In genomic region chrX:15686818-15687685, GRCh38 we compare ENCODE assay signal across 7 cellular contexts. TPM values are rescaled to one million over a fixed set of nuclear protein-coding genes. Genes with fewer than 3 reads are reported as not detected.
DNase-seq lines count a peak whose midpoint lies in the region; ATAC-seq, FAIRE-seq and TF ChIP-seq lines count a peak whose summit lies in the region.

No MANE protein-coding gene starts in this region.

- in situ Hi-C loops in T47D (cut with HindIII; ENCODE audit: low pct_unique_long_range_greater_than_20kb, low sequenced_read_pairs) = no loop called here

- TF ChIP-seq CTCF in VCaP (conservative IDR thresholded peaks at IDR 0.05) = peak; percentile 83
- peak; percentile 69 for TF ChIP-seq CTCF in kidney (IDR thresholded peaks at IDR 0.05; ENCODE audit: borderline replicate concordance, extremely low read depth, insufficient read depth)

- DNase-seq in GM12891 (ENCODE audit: insufficient read length, low spot score) (no peak), NCI-H1694 (lab: John Stamatoyannopoulos, UW) (peak; percentile 41), T47D (ENCODE audit: low read depth in 1 of 2, low spot score in 1 of 2) (peak; percentile 42 to 71), kidney (no peak)
- peak; percentile 4 to 48 (median 9) for DNase-seq in stimulated activated CD4-positive, alpha-beta T cell treated with anti-CD3 and anti-CD28 coated beads, TNF-alpha, amount 100 ng/mL, for 48 hours (ENCODE audit: low read depth in 3 of 3)

- peak; percentile 53 for ATAC-seq in HG02623 (IDR thresholded peaks at IDR 0.05; ENCODE audit: unreplicated experiment)

- H3K9ac ChIP-seq in kidney (ENCODE audit: low read length in 2 of 2) = no peak overlapping the region

- intact Hi-C loops in kidney (cut with DNase I) = no loop called here

- no peaks in the 10 kb centered on the region for H3K36me3 ChIP-seq in kidney (ENCODE audit: control insufficient read depth in 1 of 2, insufficient read depth in 2 of 2, low read length in 2 of 2)

- no peaks in the 10 kb centered on the region for H3K4me1 ChIP-seq in kidney (ENCODE audit: control insufficient read depth in 1 of 2, insufficient read depth in 1 of 2, low read depth in 1 of 2, low read length in 2 of 2)

- FAIRE-seq in GM12891 (lab: Jason Lieb, UNC) (peak; percentile 81), kidney (lab: Jason Lieb, UNC) (peak; percentile 80)

- no peak overlapping the region for H3K4me3 ChIP-seq in kidney (ENCODE audit: low read length in 2 of 2)

- no peaks in the 10 kb centered on the region for H3K9me3 ChIP-seq in kidney (ENCODE audit: control insufficient read depth in 1 of 2, low read length in 2 of 2)

- TF ChIP-seq POLR2A in GM12891 (IDR thresholded peaks at IDR 0.05; ENCODE audit: low read depth, low read length) = no peak

- H3K27ac ChIP-seq in VCaP (no peak overlapping the region), kidney (ENCODE audit: low read depth in 2 of 2, low read length in 2 of 2) (no peak overlapping the region)

TF ChIP-seq in GM12891, 5 proteins besides CTCF, POLR2A, EP300 and RAD21:
- TF ChIP-seq PAX5 (IDR thresholded peaks at IDR 0.05; ENCODE audit: insufficient read depth, low read length, severe bottlenecking) (no peak), POU2F2 (IDR thresholded peaks at IDR 0.05; ENCODE audit: low read depth, low read length) (no peak), SPI1 (IDR thresholded peaks at IDR 0.05; ENCODE audit: low read depth, low read length) (no peak), POLR2AphosphoS5 (IDR thresholded peaks at IDR 0.05; ENCODE audit: low read depth, low read length) (no peak), TAF1 (IDR thresholded peaks at IDR 0.05; ENCODE audit: low read depth, low read length) (no peak)

RNA-seq across cellular contexts. Expression of gene CLTRN, which starts 22.4 kb away (rescaled TPM):
- 0.06 TPM for polyA plus RNA-seq in GM12891 (2012; ENCODE audit: low read depth, missing spikeins)
- total RNA-seq in kidney = 30.7 TPM
- polyA plus RNA-seq in kidney (ENCODE audit: insufficient read depth, low read depth, low replicate concordance) = 129 TPM

RNA-seq across cellular contexts. Expression of gene CA5B, which starts 51.0 kb away (rescaled TPM):
- polyA plus RNA-seq in GM12891 (2012; ENCODE audit: low read depth, missing spikeins) = 1.8 TPM
- 18.2 TPM for total RNA-seq in kidney
- 1.9 TPM for polyA plus RNA-seq in kidney (ENCODE audit: insufficient read depth, low read depth, low replicate concordance)

Comparison
In these comparisons a context has a peak if more than half of its experiments do, and no peak if none do; other contexts are left out.
1. DNase-seq: peak in NCI-H1694 (single experiment), T47D (2 of 2) and stimulated activated CD4-positive, alpha-beta T cell treated with anti-CD3 and anti-CD28 coated beads, TNF-alpha, amount 100 ng/mL, for 48 hours (3 of 3); none in GM12891 (single experiment) and kidney (single experiment).